Comparison of ENCODE assay signal across 16 cellular contexts in the genomic region with DNA sequence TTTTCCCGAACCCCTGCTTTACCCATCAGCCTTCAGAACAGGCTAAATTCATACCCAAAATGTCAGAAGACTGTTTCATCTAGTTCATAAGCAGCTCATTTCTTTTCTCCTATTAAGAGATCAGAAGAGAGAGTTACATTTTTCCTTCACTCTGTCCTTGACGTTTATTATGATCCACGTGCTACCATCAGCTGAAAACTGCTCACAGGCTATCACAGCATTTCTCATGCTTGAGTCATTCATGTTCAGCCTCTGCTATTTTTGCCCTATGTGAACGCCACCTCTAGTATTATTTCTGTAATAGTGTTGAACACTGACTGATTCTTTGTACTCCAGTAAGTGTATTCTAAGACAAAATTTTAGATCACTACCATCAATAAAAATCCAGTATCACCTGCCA. TPM values are rescaled to one million over a fixed set of nuclear protein-coding genes. Genes with fewer than 3 reads are reported as not detected.
DNase-seq lines count a peak whose midpoint lies in the region; TF ChIP-seq lines count a peak whose summit lies in the region.
"Had no signal": no experiment of that assay in that cellular context is flagged by ENCODE, and none has a peak within 500 bp of the region (broad histone marks: within the 10 kb centered on the region; RNA-seq: fewer than 3 reads in every experiment).

No MANE protein-coding gene starts in this region.

- H3K4me3 Mint-ChIP-seq in dendritic cell treated with granulocyte-macrophage colony-stimulating factor and Interleukin-4, amounts not matched to agents 40 ng/mL and 50 ng/mL, for 4 days, result no peak overlapping the region
- H3K4me3 Mint-ChIP-seq: activated CD8-positive, alpha-beta memory T cell treated with anti-CD3 and anti-CD28 coated beads, Interleukin-2, amount 10 ng/mL, durations not matched to agents 7 days and 5 days; naive thymus-derived CD8-positive, alpha-beta T cell had no signal

- H3K4me1 Mint-ChIP-seq in dendritic cell treated with granulocyte-macrophage colony-stimulating factor and Interleukin-4, amounts not matched to agents 40 ng/mL and 50 ng/mL, for 4 days (ENCODE audit: low read depth), result peaks cover 51% of the 10 kb centered on the region
- H3K4me1 Mint-ChIP-seq: activated CD8-positive, alpha-beta memory T cell treated with anti-CD3 and anti-CD28 coated beads, Interleukin-2, amount 10 ng/mL, durations not matched to agents 7 days and 5 days had no signal

- no peaks in the 10 kb centered on the region for H3K36me3 Mint-ChIP-seq in dendritic cell treated with granulocyte-macrophage colony-stimulating factor and Interleukin-4, amounts not matched to agents 40 ng/mL and 50 ng/mL, for 4 days (ENCODE audit: low read depth)
- H3K36me3 Mint-ChIP-seq: activated CD8-positive, alpha-beta memory T cell treated with anti-CD3 and anti-CD28 coated beads, Interleukin-2, amount 10 ng/mL, durations not matched to agents 7 days and 5 days had no signal

- peaks cover 2% of the 10 kb centered on the region for H3K27me3 Mint-ChIP-seq in dendritic cell treated with granulocyte-macrophage colony-stimulating factor and Interleukin-4, amounts not matched to agents 40 ng/mL and 50 ng/mL, for 4 days
- H3K27me3 Mint-ChIP-seq: activated CD8-positive, alpha-beta memory T cell treated with anti-CD3 and anti-CD28 coated beads, Interleukin-2, amount 10 ng/mL, durations not matched to agents 7 days and 5 days had no signal

- peaks cover 10% of the 10 kb centered on the region for H3K9me3 Mint-ChIP-seq in dendritic cell treated with granulocyte-macrophage colony-stimulating factor and Interleukin-4, amounts not matched to agents 40 ng/mL and 50 ng/mL, for 4 days

- no peak overlapping the region for H3K4me3 ChIP-seq in AG10803 (ENCODE audit: low read length)

- TF ChIP-seq CTCF in AG10803 (conservative IDR thresholded peaks at IDR 0.05; ENCODE audit: low read length) (no peak; the same call in 1 of the 2 replicates), GM20000 (IDR thresholded peaks at IDR 0.05; ENCODE audit: extremely low read depth, missing control alignments) (no peak)

- DNase-seq in AG10803 (ENCODE audit: low read depth), result peak; percentile 77
- peak; percentile 66 for DNase-seq in RKO (ENCODE audit: low spot score)
- DNase-seq in myocyte (ENCODE audit: low read depth), result peak; percentile 82
- no peak for DNase-seq in NCI-H2227 (lab: John Stamatoyannopoulos, UW; ENCODE audit: unreplicated experiment)
- no peak for DNase-seq in LoVo (ENCODE audit: low spot score)
- DNase-seq in GM20000 (ENCODE audit: low spot score), result no peak
- DNase-seq in activated naive CD4-positive, alpha-beta T cell treated with Interleukin-2 at 50 U/mL for 16 hours, result no peak
- DNase-seq: activated CD8-positive, alpha-beta memory T cell treated with anti-CD3 and anti-CD28 coated beads, Interleukin-2, amount 10 ng/mL, durations not matched to agents 7 days and 5 days; amygdala; BE2C; islet precursor cell; Kasumi-1; naive thymus-derived CD8-positive, alpha-beta T cell; NCI-H2081; T-helper 9 cell had no signal

- intact Hi-C loops in dendritic cell treated with granulocyte-macrophage colony-stimulating factor and Interleukin-4, amounts not matched to agents 40 ng/mL and 50 ng/mL, for 4 days (cut with micrococcal nuclease), result no loop called here

- peak overlapping the region; percentile 63 for H3K27ac Mint-ChIP-seq in dendritic cell treated with granulocyte-macrophage colony-stimulating factor and Interleukin-4, amounts not matched to agents 40 ng/mL and 50 ng/mL, for 4 days
- H3K27ac Mint-ChIP-seq: activated CD8-positive, alpha-beta memory T cell treated with anti-CD3 and anti-CD28 coated beads, Interleukin-2, amount 10 ng/mL, durations not matched to agents 7 days and 5 days had no signal

RNA-seq across cellular contexts. Expression of gene SLC1A2, which starts 51.9 kb away (rescaled TPM):
- 0.57 and 2.9 TPM in 2 replicates for total RNA-seq in myocyte
- polyA plus RNA-seq in myocyte (2012), result 0.11 TPM
- total RNA-seq: activated CD8-positive, alpha-beta memory T cell treated with anti-CD3 and anti-CD28 coated beads, Interleukin-2, amount 10 ng/mL, durations not matched to agents 7 days and 5 days had no signal

Comparison
In these comparisons a context has a peak if more than half of its experiments do, and no peak if none do; other contexts are left out.
1. DNase-seq: peak in AG10803 (single experiment), RKO (single experiment) and myocyte (single experiment); none in NCI-H2227 (single experiment), LoVo (single experiment), GM20000 (single experiment) and activated naive CD4-positive, alpha-beta T cell treated with Interleukin-2 at 50 U/mL for 16 hours (single experiment).